9 cellular contexts compared by ENCODE assay signal in genomic region chr6:35596448-35597442, GRCh38.
DNase-seq lines count a peak whose midpoint lies in the region; ATAC-seq and TF ChIP-seq lines count a peak whose summit lies in the region.
"Had no signal": no experiment of that assay in that cellular context is flagged by ENCODE, and none has a peak within 500 bp of the region (broad histone marks: within the 10 kb centered on the region; RNA-seq: fewer than 3 reads in every experiment).

No MANE protein-coding gene starts in this region.

- H3K9me3 ChIP-seq in AG04450 (ENCODE audit: control insufficient read depth, insufficient read depth, low read length) (no peaks in the 10 kb centered on the region), mammary epithelial cell (replicated peaks; ENCODE audit: insufficient read depth, low read length) (no peaks in the 10 kb centered on the region)

- CTCF ChIA-PET in AG04450 (lab: Charles Lee): interaction anchor here (0.6 to 1.2 kb wide), 2 partner anchors 28 to 155 kb away, joined by 3 to 4 read pairs; no protein-coding TSS in a partner anchor
- CTCF ChIA-PET in mammary epithelial cell (lab: Charles Lee; ENCODE audit: low non-redundant PET): interaction anchor here (0.7 kb wide), 1 partner anchor 27 kb away, joined by 7 read pairs; no protein-coding TSS in a partner anchor

- H3K4me1 ChIP-seq in mammary epithelial cell (ENCODE audit: insufficient read depth, low read length): peaks cover 40% of the 10 kb centered on the region

- H3K27me3 Mint-ChIP-seq in naive thymus-derived CD8-positive, alpha-beta T cell: no peaks in the 10 kb centered on the region
- H3K27me3 Mint-ChIP-seq: natural killer cell treated with Interleukin-12 subunit alpha and Interleukin-12 subunit beta and Interleukin-15 and Interleukin-18, amount 100 ng/mL, for 72 hours had no signal

- BruUV-seq in mammary epithelial cell (replicated peaks; lab: Mats Ljungman, UMichigan): no TSS peak

- dilution Hi-C loops in mammary epithelial cell (cut with HindIII; ENCODE audit: low sequenced_read_pairs): no loop called here

- H3K4me3 ChIP-seq in AG04450 (ENCODE audit: low read depth, low read length) (no peak overlapping the region), mammary epithelial cell (replicated peaks in 1 of 3; ENCODE audit: insufficient read depth in 1 of 3, low read depth in 2 of 3, low read length in 3 of 3) (no peak overlapping the region)

- in situ Hi-C loops in KBM-7 (cut with MboI; ENCODE audit: low pct_unique_long_range_greater_than_20kb, low sequenced_read_pairs): no loop called here
- in situ Hi-C loops in mammary epithelial cell (cut with MboI; ENCODE audit: low sequenced_read_pairs in 2 of 2): no loop called here

- peak overlapping the region in 8 of 10 donors; percentile 12 to 76 (median 60) for H3K4me3 Mint-ChIP-seq in naive thymus-derived CD8-positive, alpha-beta T cell
- H3K4me3 Mint-ChIP-seq: natural killer cell treated with Interleukin-12 subunit alpha and Interleukin-12 subunit beta and Interleukin-15 and Interleukin-18, amount 100 ng/mL, for 72 hours had no signal

- WGBS in mammary epithelial cell (ENCODE audit: low coverage, missing lambda C conversion rate): 71% methylated on average over 8 of the region's 8 CpGs

- H3K27me3 ChIP-seq in AG04450 (ENCODE audit: control insufficient read depth, insufficient read depth, low read length) (no peaks in the 10 kb centered on the region), mammary epithelial cell (ENCODE audit: insufficient read depth, low read length) (no peaks in the 10 kb centered on the region)

- H3K9me3 Mint-ChIP-seq in naive thymus-derived CD8-positive, alpha-beta T cell: no peaks in the 10 kb centered on the region
- H3K9me3 Mint-ChIP-seq: natural killer cell treated with Interleukin-12 subunit alpha and Interleukin-12 subunit beta and Interleukin-15 and Interleukin-18, amount 100 ng/mL, for 72 hours had no signal

- no peaks in the 10 kb centered on the region for H4K20me1 ChIP-seq in mammary epithelial cell (ENCODE audit: insufficient read depth, low read length)

- POLR2A ChIA-PET in AG04450 (lab: Yijun Ruan, JAX): no interaction called here
- POLR2A ChIA-PET in naive thymus-derived CD8-positive, alpha-beta T cell (lab: Charles Lee): interaction anchor here (0.6 to 12.5 kb wide), 9 partner anchors 6 to 295 kb away, joined by 3 to 230 read pairs (median 5); no protein-coding TSS in a partner anchor

- no peak for ATAC-seq in naive thymus-derived CD8-positive, alpha-beta T cell
- ATAC-seq in GM21529 (IDR thresholded peaks at IDR 0.05; ENCODE audit: unreplicated experiment): no peak
- ATAC-seq in HG02840 (IDR thresholded peaks at IDR 0.05; ENCODE audit: low FRiP score, unreplicated experiment): no peak
- ATAC-seq: natural killer cell treated with Interleukin-12 subunit alpha and Interleukin-12 subunit beta and Interleukin-15 and Interleukin-18, amount 100 ng/mL, for 72 hours had no signal

- H3K27ac ChIP-seq in AG04450 (ENCODE audit: low read depth, low read length) (no peak overlapping the region), mammary epithelial cell (ENCODE audit: insufficient read depth, low read depth, low read length) (peak overlapping the region; percentile 4)

- intact Hi-C loops in mammary epithelial cell (cut with micrococcal nuclease): no loop called here

- peak overlapping the region; percentile 17 for H3K9ac ChIP-seq in mammary epithelial cell (ENCODE audit: insufficient read depth, low read length)

- DNase-seq in AG04450 (ENCODE audit: low read depth, low spot score) (peak; percentile 46), KBM-7 (peak; percentile 14), mammary epithelial cell (peak; percentile 67), HuH-7 (ENCODE audit: low spot score) (no peak), NCI-H2107 (lab: John Stamatoyannopoulos, UW) (no peak)
- no peak for DNase-seq in naive thymus-derived CD8-positive, alpha-beta T cell

- H3K36me3 ChIP-seq in mammary epithelial cell (ENCODE audit: insufficient read depth, low read length): peaks cover 33% of the 10 kb centered on the region

- peak overlapping the region; percentile 85 to 96 (median 94) for H3K27ac Mint-ChIP-seq in naive thymus-derived CD8-positive, alpha-beta T cell
- H3K27ac Mint-ChIP-seq: natural killer cell treated with Interleukin-12 subunit alpha and Interleukin-12 subunit beta and Interleukin-15 and Interleukin-18, amount 100 ng/mL, for 72 hours had no signal

- H3K4me2 ChIP-seq in mammary epithelial cell (ENCODE audit: insufficient read depth, low read depth, low read length): peak overlapping the region; percentile 23

- no peak for TF ChIP-seq CTCF in AG04450 (IDR thresholded peaks at IDR 0.05; ENCODE audit: low read depth, low read length)
- no peak for TF ChIP-seq CTCF in mammary epithelial cell (conservative IDR thresholded peaks at IDR 0.05 in 1 of 2, IDR thresholded peaks at IDR 0.05 in 1 of 2; ENCODE audit: extremely low read depth in 1 of 2, insufficient read depth in 1 of 2, low read depth in 1 of 2, low read length in 2 of 2)

- H3K79me2 ChIP-seq in mammary epithelial cell (ENCODE audit: insufficient read depth, low read length): peaks cover 68% of the 10 kb centered on the region

- peaks cover 32 to 92% (median 86%) of the 10 kb centered on the region in 4 donors for H3K4me1 Mint-ChIP-seq in naive thymus-derived CD8-positive, alpha-beta T cell

- peaks cover 15 to 60% (median 45%) of the 10 kb centered on the region in 3 donors for H3K36me3 Mint-ChIP-seq in naive thymus-derived CD8-positive, alpha-beta T cell
- H3K36me3 Mint-ChIP-seq: natural killer cell treated with Interleukin-12 subunit alpha and Interleukin-12 subunit beta and Interleukin-15 and Interleukin-18, amount 100 ng/mL, for 72 hours had no signal

- H2AFZ ChIP-seq in mammary epithelial cell (ENCODE audit: low read depth, low read length): no peak overlapping the region

Comparison
In these comparisons a context has a peak if more than half of its experiments do, and no peak if none do; other contexts are left out.
1. DNase-seq: peak in AG04450 (single experiment), KBM-7 (single experiment) and mammary epithelial cell (single experiment); none in naive thymus-derived CD8-positive, alpha-beta T cell (0 of 10), HuH-7 (single experiment) and NCI-H2107 (single experiment).